ENCODE assay signal across 8 cellular contexts in the genomic region with DNA sequence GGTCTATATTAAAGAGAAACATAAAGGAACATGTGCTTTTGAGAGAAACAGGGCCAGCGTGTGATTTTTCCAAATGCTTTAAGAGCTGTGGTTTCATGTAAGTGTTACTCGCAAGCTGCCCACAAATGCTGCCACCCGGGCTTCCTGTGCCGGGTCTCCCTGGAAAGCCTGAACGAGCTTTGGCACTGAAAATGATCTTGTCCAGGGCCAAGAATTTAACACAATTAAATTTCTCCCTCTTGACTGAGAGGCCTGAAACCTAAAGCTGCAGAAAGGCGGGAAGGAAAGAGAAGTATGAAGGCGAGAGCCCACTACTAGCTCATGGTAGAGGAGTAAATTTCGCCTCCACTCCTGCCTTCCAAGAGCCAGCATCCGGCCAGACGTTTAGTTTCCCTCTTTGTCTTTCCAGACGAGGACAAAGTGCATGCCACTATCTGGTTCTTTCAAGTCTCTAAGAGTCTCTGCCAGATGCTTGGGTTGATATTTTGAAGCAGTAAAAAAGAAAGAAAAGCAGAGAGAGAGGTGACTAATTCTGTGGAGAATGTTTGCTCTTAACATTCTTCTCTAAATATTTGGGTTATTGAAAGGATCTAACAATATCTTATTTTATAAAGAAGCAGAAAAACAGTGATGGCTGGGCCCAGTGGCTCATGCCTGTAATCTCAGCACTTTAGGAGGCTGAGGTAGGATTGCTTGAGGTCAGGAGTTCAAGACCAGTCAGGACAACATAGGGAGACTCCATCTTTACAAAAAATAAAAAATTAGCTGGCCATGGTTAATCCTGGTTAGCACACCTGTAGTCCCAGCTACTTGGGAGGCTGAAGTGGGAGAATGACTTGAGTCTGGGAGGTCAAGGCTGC.
A peak's percentile ranks its signal among the peaks of the same experiment; 100 is the strongest.
DNase-seq lines count a peak whose midpoint lies in the region; ATAC-seq, FAIRE-seq and TF ChIP-seq lines count a peak whose summit lies in the region.

No MANE protein-coding gene starts in this region.

- TF ChIP-seq POLR2A in GM12891 (IDR thresholded peaks at IDR 0.05; ENCODE audit: low read depth, low read length) = no peak

- H3K36me3 Mint-ChIP-seq in memory B cell = no peaks in the 10 kb centered on the region
- H3K36me3 Mint-ChIP-seq in type B pancreatic cell = no peaks in the 10 kb centered on the region

- peak; percentile 31 for FAIRE-seq in GM12891 (lab: Jason Lieb, UNC)

- no peaks in the 10 kb centered on the region for H3K9me3 Mint-ChIP-seq in memory B cell
- no peaks in the 10 kb centered on the region for H3K9me3 Mint-ChIP-seq in type B pancreatic cell

- TF ChIP-seq CTCF in type B pancreatic cell (conservative IDR thresholded peaks at IDR 0.05) = no peak

- no peaks in the 10 kb centered on the region for H3K4me1 Mint-ChIP-seq in memory B cell
- peaks cover 21% of the 10 kb centered on the region for H3K4me1 Mint-ChIP-seq in type B pancreatic cell (ENCODE audit: unreplicated experiment)

- ATAC-seq in memory B cell (ENCODE audit: low read depth) (no peak), HG02884 (IDR thresholded peaks at IDR 0.05; ENCODE audit: unreplicated experiment) (no peak), GM19351 (IDR thresholded peaks at IDR 0.05; ENCODE audit: unreplicated experiment) (no peak), HG02623 (IDR thresholded peaks at IDR 0.05; ENCODE audit: unreplicated experiment) (no peak)

- no peak for DNase-seq in GM12891 (ENCODE audit: insufficient read length, low spot score)
- DNase-seq in NCI-H446 treated with DMSO at 0.1 percent for 48 hours (lab: John Stamatoyannopoulos, UW) = peak; percentile 29
- peak; percentile 56 for DNase-seq in cerebellar cortex (ENCODE audit: low spot score)
- DNase-seq in memory B cell (ENCODE audit: low spot score in 2 of 2) = no peak
- no peak for DNase-seq in type B pancreatic cell (ENCODE audit: extremely low spot score, unreplicated experiment)

- H3K4me3 Mint-ChIP-seq in memory B cell (no peak overlapping the region), type B pancreatic cell (no peak overlapping the region)

- H3K27me3 Mint-ChIP-seq in memory B cell = no peaks in the 10 kb centered on the region
- H3K27me3 Mint-ChIP-seq in type B pancreatic cell = no peaks in the 10 kb centered on the region

- peak overlapping the region; percentile 60 for H3K27ac Mint-ChIP-seq in memory B cell
- H3K27ac Mint-ChIP-seq in type B pancreatic cell = peak overlapping the region; percentile 37

TF ChIP-seq in GM12891, 5 proteins besides CTCF, POLR2A, EP300 and RAD21:
- TF ChIP-seq PAX5 (IDR thresholded peaks at IDR 0.05; ENCODE audit: insufficient read depth, low read length, severe bottlenecking) (no peak), POLR2AphosphoS5 (IDR thresholded peaks at IDR 0.05; ENCODE audit: low read depth, low read length) (no peak), POU2F2 (IDR thresholded peaks at IDR 0.05; ENCODE audit: low read depth, low read length) (no peak), TAF1 (IDR thresholded peaks at IDR 0.05; ENCODE audit: low read depth, low read length) (no peak), SPI1 (IDR thresholded peaks at IDR 0.05; ENCODE audit: low read depth, low read length) (no peak)

Comparison
In these comparisons a context has a peak if more than half of its experiments do, and no peak if none do; other contexts are left out.
1. DNase-seq: peak in NCI-H446 treated with DMSO at 0.1 percent for 48 hours (single experiment) and cerebellar cortex (single experiment); none in GM12891 (single experiment), memory B cell (0 of 2) and type B pancreatic cell (single experiment).